8 cellular contexts compared by ENCODE assay signal in genomic region chr11:67071420-67072284, GRCh38.
DNase-seq lines count a peak whose midpoint lies in the region; ATAC-seq lines count a peak whose summit lies in the region.

No MANE protein-coding gene starts in this region.

- DNase-seq in DMS53 treated with DMSO at 0.1 percent for 48 hours (lab: John Stamatoyannopoulos, UW; ENCODE audit: unreplicated experiment) (peak; percentile 86), LoVo (ENCODE audit: low spot score) (peak; percentile 11), left kidney (ENCODE audit: low read depth, low spot score) (peak; percentile 91)
- peak; percentile 55 for DNase-seq in activated CD4-positive, alpha-beta T cell treated with anti-CD3 and anti-CD28 coated beads for 1 hour
- DNase-seq in central memory CD4-positive, alpha-beta T cell: peak; percentile 54
- DNase-seq in stimulated activated CD4-positive, alpha-beta T cell treated with anti-CD3 and anti-CD28 coated beads, Interleukin-2, amount 100 ng/mL, for 48 hours: peak; percentile 72 to 76

- ATAC-seq in GM18873 (IDR thresholded peaks at IDR 0.05; ENCODE audit: low FRiP score, unreplicated experiment) (no peak), HG03520 (IDR thresholded peaks at IDR 0.05; ENCODE audit: unreplicated experiment) (no peak)

Comparison
In these comparisons a context has a peak if more than half of its experiments do, and no peak if none do; other contexts are left out.
1. DNase-seq: peak in every context shown above with its lines; median percentile 91 in left kidney; 86 in DMS53 treated with DMSO at 0.1 percent for 48 hours; 74 in stimulated activated CD4-positive, alpha-beta T cell treated with anti-CD3 and anti-CD28 coated beads, Interleukin-2, amount 100 ng/mL, for 48 hours; 55 in activated CD4-positive, alpha-beta T cell treated with anti-CD3 and anti-CD28 coated beads for 1 hour; 54 in central memory CD4-positive, alpha-beta T cell; 11 in LoVo.